In the genomic region with DNA sequence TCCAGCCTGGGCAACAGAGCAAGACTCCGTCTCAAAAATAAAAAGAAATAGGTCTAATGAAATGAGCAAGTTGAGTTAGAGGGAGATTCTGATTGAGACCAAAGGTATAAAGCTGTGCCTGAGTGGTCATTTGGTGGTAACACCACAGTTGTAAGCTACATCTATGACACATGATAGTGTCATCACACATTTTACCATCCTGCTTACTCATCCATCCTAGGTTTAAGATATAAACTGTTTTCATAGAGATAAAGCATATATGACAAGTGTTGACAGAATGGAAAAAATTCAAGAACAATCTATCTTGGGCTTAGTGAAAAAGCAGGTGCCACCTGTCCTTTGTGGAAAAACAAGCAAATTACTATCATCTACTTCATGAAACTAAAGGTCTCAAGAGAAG, we compare ENCODE assay signal across 13 cellular contexts. TPM values are rescaled to one million over a fixed set of nuclear protein-coding genes. Genes with fewer than 3 reads are reported as not detected.
DNase-seq lines count a peak whose midpoint lies in the region; ATAC-seq and TF ChIP-seq lines count a peak whose summit lies in the region.
"Had no signal": no experiment of that assay in that cellular context is flagged by ENCODE, and none has a peak within 500 bp of the region (broad histone marks: within the 10 kb centered on the region; RNA-seq: fewer than 3 reads in every experiment).

No MANE protein-coding gene starts in this region.

- no peak for TF ChIP-seq CTCF in activated CD8-positive, alpha-beta T cell treated with anti-CD3 and anti-CD28 coated beads for 36 hours (IDR thresholded peaks at IDR 0.05)

- DNase-seq in activated CD8-positive, alpha-beta T cell treated with anti-CD3 and anti-CD28 coated beads for 36 hours = no peak
- no peak for DNase-seq in activated CD8-positive, alpha-beta T cell treated with anti-CD3 and anti-CD28 coated beads, Interleukin-2, amount 10 ng/mL, durations not matched to agents 7 days and 5 days
- DNase-seq in HPDE6-E6E7 (ENCODE audit: extremely low spot score) (peak; percentile 35), kidney tubule cell (ENCODE audit: low spot score) (peak; percentile 80), NOMO-1 treated with dmso at 0.1 percent for 144 hours (lab: John Stamatoyannopoulos, UW; ENCODE audit: unreplicated experiment) (no peak)
- DNase-seq: MG63; stimulated activated CD4-positive, alpha-beta T cell treated with anti-CD3 and anti-CD28 coated beads, Interleukin-2, amount 100 ng/mL, for 24 hours had no signal

- peaks cover 53% of the 10 kb centered on the region for H3K36me3 Mint-ChIP-seq in activated CD8-positive, alpha-beta T cell treated with anti-CD3 and anti-CD28 coated beads for 36 hours (ENCODE audit: low read depth)
- peaks cover 56% of the 10 kb centered on the region for H3K36me3 Mint-ChIP-seq in activated CD8-positive, alpha-beta T cell treated with anti-CD3 and anti-CD28 coated beads, Interleukin-2, amount 10 ng/mL, durations not matched to agents 7 days and 5 days (ENCODE audit: low read depth)
- peaks cover 97% of the 10 kb centered on the region for H3K36me3 Mint-ChIP-seq in activated T-helper 17 cell treated with anti-CD3 and anti-CD28 coated beads, Interleukin-2, amount 50 U/mL, for 72 hours (ENCODE audit: low read depth)

- no peak overlapping the region for H3K4me3 Mint-ChIP-seq in activated CD8-positive, alpha-beta T cell treated with anti-CD3 and anti-CD28 coated beads for 36 hours
- H3K4me3 Mint-ChIP-seq in activated CD8-positive, alpha-beta T cell treated with anti-CD3 and anti-CD28 coated beads, Interleukin-2, amount 10 ng/mL, durations not matched to agents 7 days and 5 days = no peak overlapping the region
- peak overlapping the region; percentile 47 for H3K4me3 Mint-ChIP-seq in activated T-helper 17 cell treated with anti-CD3 and anti-CD28 coated beads, Interleukin-2, amount 50 U/mL, for 72 hours

- no peaks in the 10 kb centered on the region for H3K27me3 Mint-ChIP-seq in activated CD8-positive, alpha-beta T cell treated with anti-CD3 and anti-CD28 coated beads for 36 hours
- H3K27me3 Mint-ChIP-seq in activated CD8-positive, alpha-beta T cell treated with anti-CD3 and anti-CD28 coated beads, Interleukin-2, amount 10 ng/mL, durations not matched to agents 7 days and 5 days (ENCODE audit: low read depth) = no peaks in the 10 kb centered on the region
- H3K27me3 Mint-ChIP-seq in activated T-helper 17 cell treated with anti-CD3 and anti-CD28 coated beads, Interleukin-2, amount 50 U/mL, for 72 hours = no peaks in the 10 kb centered on the region

- H3K27ac Mint-ChIP-seq in activated CD8-positive, alpha-beta T cell treated with anti-CD3 and anti-CD28 coated beads for 36 hours = peak overlapping the region; percentile 72
- H3K27ac Mint-ChIP-seq in activated CD8-positive, alpha-beta T cell treated with anti-CD3 and anti-CD28 coated beads, Interleukin-2, amount 10 ng/mL, durations not matched to agents 7 days and 5 days = no peak overlapping the region
- peak overlapping the region; percentile 89 for H3K27ac Mint-ChIP-seq in activated T-helper 17 cell treated with anti-CD3 and anti-CD28 coated beads, Interleukin-2, amount 50 U/mL, for 72 hours

- intact Hi-C loops in activated CD8-positive, alpha-beta T cell treated with anti-CD3 and anti-CD28 coated beads for 36 hours (cut with micrococcal nuclease) = no loop called here

- CTCF ChIA-PET in activated CD8-positive, alpha-beta T cell treated with anti-CD3 and anti-CD28 coated beads for 36 hours (lab: Charles Lee) = interaction anchor here (0.8 kb wide), 1 partner anchor 14 kb away, joined by 3 read pairs; no protein-coding TSS in a partner anchor
- CTCF ChIA-PET in activated CD8-positive, alpha-beta T cell treated with anti-CD3 and anti-CD28 coated beads, Interleukin-2, amount 10 ng/mL, durations not matched to agents 7 days and 5 days (lab: Charles Lee) = interaction anchor here (1.0 to 3.9 kb wide), 2 partner anchors 14 to 122 kb away, joined by 3 to 14 read pairs; no protein-coding TSS in a partner anchor

- POLR2A ChIA-PET in activated CD8-positive, alpha-beta T cell treated with anti-CD3 and anti-CD28 coated beads for 36 hours (lab: Charles Lee) = interaction anchor here (0.7 to 0.9 kb wide), 3 partner anchors 8 to 110 kb away, joined by 3 read pairs; no protein-coding TSS in a partner anchor
- POLR2A ChIA-PET in activated CD8-positive, alpha-beta T cell treated with anti-CD3 and anti-CD28 coated beads, Interleukin-2, amount 10 ng/mL, durations not matched to agents 7 days and 5 days (lab: Charles Lee) = interaction anchor here (0.6 kb wide), 1 partner anchor 313 kb away, joined by 3 read pairs; no protein-coding TSS in a partner anchor

- ATAC-seq in activated CD8-positive, alpha-beta T cell treated with anti-CD3 and anti-CD28 coated beads for 36 hours = peak; percentile 71
- no peak for ATAC-seq in activated CD8-positive, alpha-beta T cell treated with anti-CD3 and anti-CD28 coated beads, Interleukin-2, amount 10 ng/mL, durations not matched to agents 7 days and 5 days
- peak; percentile 98 for ATAC-seq in activated T-helper 17 cell treated with anti-CD3 and anti-CD28 coated beads, Interleukin-2, amount 50 U/mL, for 72 hours (replicated peaks)
- no peak for ATAC-seq in GM18868 (IDR thresholded peaks at IDR 0.05; ENCODE audit: unreplicated experiment)
- no peak for ATAC-seq in HG02884 (IDR thresholded peaks at IDR 0.05; ENCODE audit: unreplicated experiment)

- no peaks in the 10 kb centered on the region for H3K9me3 Mint-ChIP-seq in activated CD8-positive, alpha-beta T cell treated with anti-CD3 and anti-CD28 coated beads for 36 hours
- H3K9me3 Mint-ChIP-seq in activated CD8-positive, alpha-beta T cell treated with anti-CD3 and anti-CD28 coated beads, Interleukin-2, amount 10 ng/mL, durations not matched to agents 7 days and 5 days (ENCODE audit: insufficient read depth) = no peaks in the 10 kb centered on the region
- no peaks in the 10 kb centered on the region for H3K9me3 Mint-ChIP-seq in activated T-helper 17 cell treated with anti-CD3 and anti-CD28 coated beads, Interleukin-2, amount 50 U/mL, for 72 hours

- peaks cover 39% of the 10 kb centered on the region for H3K4me1 Mint-ChIP-seq in activated CD8-positive, alpha-beta T cell treated with anti-CD3 and anti-CD28 coated beads for 36 hours (ENCODE audit: low read depth)
- peaks cover 25% of the 10 kb centered on the region for H3K4me1 Mint-ChIP-seq in activated CD8-positive, alpha-beta T cell treated with anti-CD3 and anti-CD28 coated beads, Interleukin-2, amount 10 ng/mL, durations not matched to agents 7 days and 5 days (ENCODE audit: low read depth)
- H3K4me1 Mint-ChIP-seq in activated T-helper 17 cell treated with anti-CD3 and anti-CD28 coated beads, Interleukin-2, amount 50 U/mL, for 72 hours = peaks cover 15% of the 10 kb centered on the region

RNA-seq across cellular contexts. Expression of a gene that starts 7.1 kb away (rescaled TPM):
- not detected for total RNA-seq in activated CD8-positive, alpha-beta T cell treated with anti-CD3 and anti-CD28 coated beads for 36 hours
- not detected for total RNA-seq in activated CD8-positive, alpha-beta T cell treated with anti-CD3 and anti-CD28 coated beads, Interleukin-2, amount 10 ng/mL, durations not matched to agents 7 days and 5 days
- total RNA-seq in activated T-helper 17 cell treated with anti-CD3 and anti-CD28 coated beads, Interleukin-2, amount 50 U/mL, for 72 hours = not detected
- total RNA-seq: frontal cortex, mucosa of gallbladder, urinary bladder had no signal

RNA-seq across cellular contexts. Expression of a gene that starts 7.5 kb away (rescaled TPM):
- 100 to 1,000 TPM; 183 to 195 TPM for total RNA-seq in activated CD8-positive, alpha-beta T cell treated with anti-CD3 and anti-CD28 coated beads for 36 hours
- 100 to 1,000 TPM; 176 to 179 TPM for total RNA-seq in activated CD8-positive, alpha-beta T cell treated with anti-CD3 and anti-CD28 coated beads, Interleukin-2, amount 10 ng/mL, durations not matched to agents 7 days and 5 days
- 100 to 1,000 TPM; 237 to 249 TPM for total RNA-seq in activated T-helper 17 cell treated with anti-CD3 and anti-CD28 coated beads, Interleukin-2, amount 50 U/mL, for 72 hours

RNA-seq across cellular contexts. Expression of a gene that starts 21.4 kb away (rescaled TPM):
- 100 to 1,000 TPM; 591 to 597 TPM for total RNA-seq in activated CD8-positive, alpha-beta T cell treated with anti-CD3 and anti-CD28 coated beads for 36 hours
- total RNA-seq in activated CD8-positive, alpha-beta T cell treated with anti-CD3 and anti-CD28 coated beads, Interleukin-2, amount 10 ng/mL, durations not matched to agents 7 days and 5 days = 100 to 1,000 TPM; 856 to 880 TPM
- 100 to 1,000 TPM; 370 to 607 TPM for total RNA-seq in activated T-helper 17 cell treated with anti-CD3 and anti-CD28 coated beads, Interleukin-2, amount 50 U/mL, for 72 hours

RNA-seq across cellular contexts. Expression of a gene that starts 58.4 kb away (rescaled TPM):
- total RNA-seq in activated CD8-positive, alpha-beta T cell treated with anti-CD3 and anti-CD28 coated beads for 36 hours = under 1 TPM in 1 of 2 experiments, not detected in 1; 0.07 TPM
- total RNA-seq in activated CD8-positive, alpha-beta T cell treated with anti-CD3 and anti-CD28 coated beads, Interleukin-2, amount 10 ng/mL, durations not matched to agents 7 days and 5 days = under 1 TPM; 0.08 to 0.13 TPM
- under 1 TPM; 0.04 to 0.24 TPM for total RNA-seq in activated T-helper 17 cell treated with anti-CD3 and anti-CD28 coated beads, Interleukin-2, amount 50 U/mL, for 72 hours

RNA-seq across cellular contexts. Expression of a gene that starts 59.2 kb away (rescaled TPM):
- total RNA-seq in activated CD8-positive, alpha-beta T cell treated with anti-CD3 and anti-CD28 coated beads for 36 hours = 100 to 1,000 TPM; 163 to 170 TPM
- total RNA-seq in activated CD8-positive, alpha-beta T cell treated with anti-CD3 and anti-CD28 coated beads, Interleukin-2, amount 10 ng/mL, durations not matched to agents 7 days and 5 days = 100 to 1,000 TPM; 110 to 119 TPM
- 100 to 1,000 TPM; 127 to 132 TPM for total RNA-seq in activated T-helper 17 cell treated with anti-CD3 and anti-CD28 coated beads, Interleukin-2, amount 50 U/mL, for 72 hours

Comparison
In these comparisons a context has a peak if more than half of its experiments do, and no peak if none do; other contexts are left out.
1. ATAC-seq: peak in activated CD8-positive, alpha-beta T cell treated with anti-CD3 and anti-CD28 coated beads for 36 hours (single experiment) and activated T-helper 17 cell treated with anti-CD3 and anti-CD28 coated beads, Interleukin-2, amount 50 U/mL, for 72 hours (single experiment); none in activated CD8-positive, alpha-beta T cell treated with anti-CD3 and anti-CD28 coated beads, Interleukin-2, amount 10 ng/mL, durations not matched to agents 7 days and 5 days (single experiment), GM18868 (single experiment) and HG02884 (single experiment).
2. DNase-seq: peak in HPDE6-E6E7 (single experiment) and kidney tubule cell (single experiment); none in activated CD8-positive, alpha-beta T cell treated with anti-CD3 and anti-CD28 coated beads for 36 hours (single experiment), activated CD8-positive, alpha-beta T cell treated with anti-CD3 and anti-CD28 coated beads, Interleukin-2, amount 10 ng/mL, durations not matched to agents 7 days and 5 days (single experiment) and NOMO-1 treated with dmso at 0.1 percent for 144 hours (single experiment).